In genomic region chr12:110317921-110318320, GRCh38 we compare ENCODE assay signal across 17 cellular contexts. TPM values are rescaled to one million over a fixed set of nuclear protein-coding genes. Genes with fewer than 3 reads are reported as not detected.
DNase-seq lines count a peak whose midpoint lies in the region; TF ChIP-seq lines count a peak whose summit lies in the region.
"Had no signal": no experiment of that assay in that cellular context is flagged by ENCODE, and none has a peak within 500 bp of the region (broad histone marks: within the 10 kb centered on the region; RNA-seq: fewer than 3 reads in every experiment).

No MANE protein-coding gene starts in this region.

- H3K27me3 Mint-ChIP-seq in neural progenitor cell (ENCODE audit: insufficient read depth, low read depth): no peaks in the 10 kb centered on the region
- H3K27me3 Mint-ChIP-seq: activated naive CD4-positive, alpha-beta T cell treated with anti-CD3 and anti-CD28 coated beads, Interleukin-2, amount 10 ng/mL, durations not matched to agents 7 days and 5 days had no signal

- no peaks in the 10 kb centered on the region for H3K9me3 Mint-ChIP-seq in neural progenitor cell
- H3K9me3 Mint-ChIP-seq: activated naive CD4-positive, alpha-beta T cell treated with anti-CD3 and anti-CD28 coated beads, Interleukin-2, amount 10 ng/mL, durations not matched to agents 7 days and 5 days had no signal

- H3K27me3 ChIP-seq in trophoblast cell (ENCODE audit: insufficient read depth, low read length): no peaks in the 10 kb centered on the region
- H3K27me3 ChIP-seq in neural progenitor cell: no peaks in the 10 kb centered on the region

- DNase-seq in EL (peak; percentile 25), amniotic stem cell (lab: John Stamatoyannopoulos, UW) (peak; percentile 25), foreskin melanocyte (peak; percentile 42), trophoblast cell (peak; percentile 64 to 83), middle frontal gyrus (ENCODE audit: extremely low spot score, low spot score) (no peak), NCI-H446 treated with DMSO at 0.1 percent for 48 hours (lab: John Stamatoyannopoulos, UW) (no peak), RWPE1 (ENCODE audit: low spot score) (no peak), neural progenitor cell (ENCODE audit: low spot score) (no peak)
- DNase-seq: activated CD4-positive, alpha-beta T cell treated with anti-CD3 and anti-CD28 coated beads for 48 hours; activated naive CD4-positive, alpha-beta T cell treated with anti-CD3 and anti-CD28 coated beads, Interleukin-2, amount 10 ng/mL, durations not matched to agents 7 days and 5 days; C1 segment of cervical spinal cord; KG1; lower lobe of right lung; SIG-M5; small intestine; stimulated activated CD8-positive, alpha-beta memory T cell treated with anti-CD3 and anti-CD28 coated beads, Interleukin-4, amount 100 ng/mL, for 48 hours had no signal

- H3K27ac ChIP-seq in trophoblast cell (ENCODE audit: low read depth, low read length) (no peak overlapping the region), RWPE1 (no peak overlapping the region), neural progenitor cell (no peak overlapping the region)
- H3K27ac ChIP-seq: lower lobe of right lung had no signal

- H3K27ac Mint-ChIP-seq in neural progenitor cell: no peak overlapping the region
- H3K27ac Mint-ChIP-seq: activated naive CD4-positive, alpha-beta T cell treated with anti-CD3 and anti-CD28 coated beads, Interleukin-2, amount 10 ng/mL, durations not matched to agents 7 days and 5 days had no signal

- H2BK12ac ChIP-seq in trophoblast cell (ENCODE audit: low read length): no peak overlapping the region

- peaks cover 9% of the 10 kb centered on the region for H3F3A ChIP-seq in neural progenitor cell (ENCODE audit: low read depth)

- H3K18ac ChIP-seq in trophoblast cell (ENCODE audit: low read length): no peak overlapping the region

- no peak overlapping the region for H4K12ac ChIP-seq in trophoblast cell (ENCODE audit: low read depth, low read length)

- H3K4me1 ChIP-seq in trophoblast cell (ENCODE audit: control insufficient read depth in 1 of 2, insufficient read depth in 2 of 2, low read length in 2 of 2) (peaks cover 2 to 3% of the 10 kb centered on the region in 2 experiments), neural progenitor cell (no peaks in the 10 kb centered on the region)

- peaks cover 2% of the 10 kb centered on the region for H3K79me1 ChIP-seq in trophoblast cell (ENCODE audit: low read length)

- H3K23ac ChIP-seq in trophoblast cell (ENCODE audit: low read length): no peak overlapping the region

- peaks cover 29% of the 10 kb centered on the region for H3K36me3 Mint-ChIP-seq in neural progenitor cell

- CTCF ChIA-PET in RWPE1 (lab: Yijun Ruan, JAX): no interaction called here

- no peak overlapping the region for H3K4me3 Mint-ChIP-seq in neural progenitor cell
- H3K4me3 Mint-ChIP-seq: activated naive CD4-positive, alpha-beta T cell treated with anti-CD3 and anti-CD28 coated beads, Interleukin-2, amount 10 ng/mL, durations not matched to agents 7 days and 5 days had no signal

- H3K9me3 ChIP-seq in trophoblast cell (ENCODE audit: insufficient read depth, low read depth, low read length) (no peaks in the 10 kb centered on the region), neural progenitor cell (ENCODE audit: low read depth) (no peaks in the 10 kb centered on the region)
- H3K9me3 ChIP-seq: HAP-1, lower lobe of right lung had no signal

- no peak overlapping the region for H3K4ac ChIP-seq in trophoblast cell (ENCODE audit: low read depth, low read length)

- no peak overlapping the region for H3K9ac ChIP-seq in trophoblast cell (ENCODE audit: low read length)
- H3K9ac ChIP-seq in neural progenitor cell: no peak overlapping the region

- WGBS in trophoblast cell (ENCODE audit: extremely low coverage, insufficient coverage, insufficient read length): no CpG with 5 or more reads among the region's 2 CpGs

- POLR2A ChIA-PET in RWPE1 (lab: Yijun Ruan, JAX; ENCODE audit: low non-redundant PET): no interaction called here

- H2AK5ac ChIP-seq in trophoblast cell (ENCODE audit: low read length): no peak overlapping the region

- H3K4me3 ChIP-seq in trophoblast cell (ENCODE audit: low read depth, low read length) (no peak overlapping the region), neural progenitor cell (no peak overlapping the region)
- H3K4me3 ChIP-seq: HAP-1, lower lobe of right lung had no signal

- no peak overlapping the region for H4K91ac ChIP-seq in trophoblast cell (ENCODE audit: low read depth, low read length)

- H2AFZ ChIP-seq in trophoblast cell (ENCODE audit: insufficient read depth, low read length, poor library complexity) (no peak overlapping the region), neural progenitor cell (replicated peaks) (no peak overlapping the region)

- no peaks in the 10 kb centered on the region for H3K4me1 Mint-ChIP-seq in neural progenitor cell

- H3K14ac ChIP-seq in trophoblast cell (ENCODE audit: low read length): no peak overlapping the region

- no peak overlapping the region for H4K8ac ChIP-seq in trophoblast cell (ENCODE audit: low read depth, low read length)

- H3K79me2 ChIP-seq in trophoblast cell (ENCODE audit: control insufficient read depth, insufficient read depth, low read length, poor library complexity) (no peaks in the 10 kb centered on the region), neural progenitor cell (ENCODE audit: low read depth) (peaks cover 100% of the 10 kb centered on the region)

- H3K4me2 ChIP-seq in trophoblast cell (ENCODE audit: low read length): no peak overlapping the region
- H3K4me2 ChIP-seq in neural progenitor cell: no peak overlapping the region

- TF ChIP-seq CTCF in RWPE1 (conservative IDR thresholded peaks at IDR 0.05; ENCODE audit: low read depth) (no peak), neural progenitor cell (IDR thresholded peaks at IDR 0.05) (no peak)

- peaks cover 31% of the 10 kb centered on the region for H4K20me1 ChIP-seq in neural progenitor cell (ENCODE audit: low read depth)

- no peak overlapping the region for H2BK5ac ChIP-seq in trophoblast cell (ENCODE audit: low read depth, low read length, poor library complexity)

- H2BK120ac ChIP-seq in trophoblast cell (ENCODE audit: insufficient read depth, low read length, poor library complexity): no peak overlapping the region

- peaks cover 2 to 3% of the 10 kb centered on the region in 2 experiments for H3K36me3 ChIP-seq in trophoblast cell (ENCODE audit: control insufficient read depth in 1 of 2, insufficient read depth in 2 of 2, low read length in 2 of 2)
- peaks cover 4% of the 10 kb centered on the region for H3K36me3 ChIP-seq in neural progenitor cell

RNA-seq across cellular contexts. Expression of gene ATP2A2, which starts 36.9 kb away (rescaled TPM):
- polyA plus RNA-seq in trophoblast cell (2013): 110 and 113 TPM in 2 replicates
- 99.5 and 111 TPM in 2 replicates for total RNA-seq in neural progenitor cell (ENCODE audit: low replicate concordance)

Comparison
In these comparisons a context has a peak if more than half of its experiments do, and no peak if none do; other contexts are left out.
1. DNase-seq: peak in EL (single experiment), amniotic stem cell (single experiment), foreskin melanocyte (single experiment) and trophoblast cell (2 of 2); none in middle frontal gyrus (single experiment), NCI-H446 treated with DMSO at 0.1 percent for 48 hours (single experiment), RWPE1 (single experiment) and neural progenitor cell (single experiment).